ENCODE assay signal across 20 cellular contexts in the genomic region with DNA sequence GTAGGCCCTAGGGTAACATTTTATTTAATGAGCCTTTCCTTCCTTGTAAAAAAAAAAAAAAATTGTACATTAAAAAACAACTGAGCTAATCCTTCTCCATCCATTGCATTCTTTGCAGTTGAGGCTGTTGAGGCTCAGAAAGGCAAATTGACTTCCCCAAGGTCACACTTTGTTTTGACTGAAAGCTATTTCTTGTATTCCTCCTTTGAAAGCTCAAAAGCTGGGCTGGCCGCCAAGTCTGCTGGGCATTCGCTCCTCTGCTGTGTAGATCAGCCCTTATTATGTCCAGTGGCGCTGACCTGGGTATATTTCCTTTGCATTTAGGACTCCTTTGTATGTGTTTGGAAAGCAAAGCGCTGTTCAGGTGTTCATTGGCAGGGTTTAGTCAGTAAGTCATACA. TPM values are rescaled to one million over a fixed set of nuclear protein-coding genes. Genes with fewer than 3 reads are reported as not detected.
A peak's percentile ranks its signal among the peaks of the same experiment; 100 is the strongest.
DNase-seq lines count a peak whose midpoint lies in the region; ATAC-seq and TF ChIP-seq lines count a peak whose summit lies in the region.
"Had no signal": no experiment of that assay in that cellular context is flagged by ENCODE, and none has a peak within 500 bp of the region (broad histone marks: within the 10 kb centered on the region; RNA-seq: fewer than 3 reads in every experiment).

No MANE protein-coding gene starts in this region.

- no peaks in the 10 kb centered on the region for H3K4me1 Mint-ChIP-seq in activated T-cell treated with anti-CD3 and anti-CD28 coated beads, Interleukin-2, amount 50 U/mL, for 72 hours (ENCODE audit: low read depth)
- H3K4me1 Mint-ChIP-seq: natural killer cell had no signal

- H3K27ac ChIP-seq in cardiac muscle cell: peak overlapping the region; percentile 51
- H3K27ac ChIP-seq: sigmoid colon, SK-N-MC, transverse colon had no signal

- no peak overlapping the region for H3K27ac Mint-ChIP-seq in activated T-cell treated with anti-CD3 and anti-CD28 coated beads, Interleukin-2, amount 50 U/mL, for 72 hours
- H3K27ac Mint-ChIP-seq: activated CD8-positive, alpha-beta T cell treated with anti-CD3 and anti-CD28 coated beads, Interleukin-2, amount 10 ng/mL, durations not matched to agents 7 days and 5 days; activated T-helper 2 cell treated with anti-CD3 and anti-CD28 coated beads, Interferon-gamma antibody, Interleukin-2, Interleukin-4, amounts not matched to agents 10 μg/mL and 5 μg/mL and 100 μg/mL, durations not matched to agents 14 hours and 24 hours and 36 hours; natural killer cell had no signal

- H3K36me3 ChIP-seq in cardiac muscle cell: no peaks in the 10 kb centered on the region
- H3K36me3 ChIP-seq: sigmoid colon, transverse colon had no signal

- H3K9me3 Mint-ChIP-seq in activated T-cell treated with anti-CD3 and anti-CD28 coated beads, Interleukin-2, amount 50 U/mL, for 72 hours: no peaks in the 10 kb centered on the region
- H3K9me3 Mint-ChIP-seq: activated T-helper 2 cell treated with anti-CD3 and anti-CD28 coated beads, Interferon-gamma antibody, Interleukin-2, Interleukin-4, amounts not matched to agents 10 μg/mL and 5 μg/mL and 100 μg/mL, durations not matched to agents 14 hours and 24 hours and 36 hours had no signal

- peaks cover 0 to 1% of the 10 kb centered on the region in 2 donors for H3K36me3 Mint-ChIP-seq in activated T-cell treated with anti-CD3 and anti-CD28 coated beads, Interleukin-2, amount 50 U/mL, for 72 hours (ENCODE audit: insufficient read depth in 2 of 2)
- H3K36me3 Mint-ChIP-seq: natural killer cell had no signal

- H3K9me3 ChIP-seq in cardiac muscle cell (ENCODE audit: low read depth): no peaks in the 10 kb centered on the region
- H3K9me3 ChIP-seq: sigmoid colon, transverse colon had no signal

- peaks cover 38% of the 10 kb centered on the region for H3K4me1 ChIP-seq in cardiac muscle cell (ENCODE audit: low read depth)
- H3K4me1 ChIP-seq: sigmoid colon, transverse colon had no signal

- no peaks in the 10 kb centered on the region for H3K27me3 ChIP-seq in cardiac muscle cell
- H3K27me3 ChIP-seq: sigmoid colon, transverse colon had no signal

- peak; percentile 69 for DNase-seq in NCI-H748 (lab: John Stamatoyannopoulos, UW; ENCODE audit: unreplicated experiment)
- DNase-seq in NCI-H748 treated with DMSO at 0.1 percent for 48 hours (lab: John Stamatoyannopoulos, UW): no peak
- DNase-seq in NCI-H774 (lab: John Stamatoyannopoulos, UW): peak; percentile 19
- peak; percentile 39 to 65 for DNase-seq in cardiac muscle cell (ENCODE audit: low read depth in 1 of 2, low spot score in 1 of 2)
- DNase-seq in renal cortical epithelial cell (ENCODE audit: low read depth): peak; percentile 38
- DNase-seq in activated T-cell treated with anti-CD3 and anti-CD28 coated beads, Interleukin-2, amount 50 U/mL, for 72 hours: no peak
- no peak for DNase-seq in NK-92 (lab: John Stamatoyannopoulos, UW; ENCODE audit: unreplicated experiment)
- DNase-seq: ACHN; activated CD8-positive, alpha-beta T cell treated with anti-CD3 and anti-CD28 coated beads, Interleukin-2, amount 10 ng/mL, durations not matched to agents 7 days and 5 days; Kasumi-1; natural killer cell; NCI-H187 treated with DMSO at 0.1 percent for 48 hours; sigmoid colon; stimulated activated CD4-positive, alpha-beta T cell treated with anti-CD3 and anti-CD28 coated beads, Interleukin-4, amount 100 ng/mL, for 1 hour; transverse colon had no signal

- TF ChIP-seq CTCF in cardiac muscle cell (IDR thresholded peaks at IDR 0.05; ENCODE audit: low read depth, low read length): no peak

- H3K27me3 Mint-ChIP-seq in activated T-cell treated with anti-CD3 and anti-CD28 coated beads, Interleukin-2, amount 50 U/mL, for 72 hours (ENCODE audit: low read depth): peaks cover 13% of the 10 kb centered on the region

- H3K4me3 Mint-ChIP-seq in activated T-cell treated with anti-CD3 and anti-CD28 coated beads, Interleukin-2, amount 50 U/mL, for 72 hours: no peak overlapping the region
- H3K4me3 Mint-ChIP-seq: activated CD8-positive, alpha-beta T cell treated with anti-CD3 and anti-CD28 coated beads, Interleukin-2, amount 10 ng/mL, durations not matched to agents 7 days and 5 days; natural killer cell had no signal

- no peak overlapping the region for H3K4me3 ChIP-seq in cardiac muscle cell
- H3K4me3 ChIP-seq: sigmoid colon, SK-N-MC, transverse colon had no signal

- ATAC-seq in activated T-cell treated with anti-CD3 and anti-CD28 coated beads, Interleukin-2, amount 50 U/mL, for 72 hours (replicated peaks in 1 of 2): no peak
- no peak for ATAC-seq in GM21528 (IDR thresholded peaks at IDR 0.05; ENCODE audit: low FRiP score, unreplicated experiment)
- ATAC-seq: activated CD8-positive, alpha-beta T cell treated with anti-CD3 and anti-CD28 coated beads, Interleukin-2, amount 10 ng/mL, durations not matched to agents 7 days and 5 days; left lobe of liver; natural killer cell had no signal

RNA-seq across cellular contexts. Expression of gene SGPP2, which starts 44.0 kb away (rescaled TPM):
- total RNA-seq in cardiac muscle cell: 24.6 and 44.6 TPM in 2 replicates
- 11.6 and 16.2 TPM in 2 replicates for polyA plus RNA-seq in cardiac muscle cell
- 49.0 and 88.9 TPM in 2 replicates for total RNA-seq in renal cortical epithelial cell
- 10 to 100 TPM; 15.1 to 20.9 TPM for total RNA-seq in activated T-cell treated with anti-CD3 and anti-CD28 coated beads, Interleukin-2, amount 50 U/mL, for 72 hours
- total RNA-seq: dermis microvascular lymphatic vessel endothelial cell had no signal

Comparison
In these comparisons a context has a peak if more than half of its experiments do, and no peak if none do; other contexts are left out.
1. DNase-seq: peak in NCI-H748 (single experiment), NCI-H774 (single experiment), cardiac muscle cell (2 of 2) and renal cortical epithelial cell (single experiment); none in NCI-H748 treated with DMSO at 0.1 percent for 48 hours (single experiment), activated T-cell treated with anti-CD3 and anti-CD28 coated beads, Interleukin-2, amount 50 U/mL, for 72 hours (0 of 2) and NK-92 (single experiment).